Comparison of ENCODE assay signal across 8 cellular contexts in the genomic region with DNA sequence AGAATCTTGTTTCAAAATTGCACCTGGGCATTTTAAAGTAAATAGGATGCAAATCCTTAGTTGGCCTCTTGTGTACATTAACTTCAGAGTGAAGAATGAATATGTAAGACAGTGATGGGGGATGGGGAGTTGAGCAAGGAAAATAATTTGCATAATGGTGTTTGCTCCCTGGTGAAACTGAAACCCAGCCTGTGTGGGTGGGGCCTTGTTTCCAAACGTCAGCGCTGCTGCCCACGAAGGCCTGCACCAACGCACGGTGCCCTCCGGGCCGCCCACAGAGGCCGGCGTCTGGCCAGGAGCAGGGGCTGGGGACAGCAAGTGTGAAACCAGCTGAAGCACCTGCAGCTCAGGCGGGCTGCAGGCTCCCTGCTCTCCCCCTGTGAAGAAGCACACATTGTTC.
DNase-seq lines count a peak whose midpoint lies in the region; ATAC-seq and TF ChIP-seq lines count a peak whose summit lies in the region.
"Not testable (repeated sequence)": the region's sequence is repeated elsewhere in the genome, so short reads cannot be mapped to it uniquely, and the experiment has no call there.

No MANE protein-coding gene starts in this region.

- H3K36me3 Mint-ChIP-seq in activated B cell treated with CpG ODN at 0.5 μM for 24 hours (ENCODE audit: low read depth); central memory CD8-positive, alpha-beta T cell (ENCODE audit: insufficient read depth); memory B cell: not testable (repeated sequence)

- H3K27ac ChIP-seq in thyroid gland: peak overlapping the region in 2 of 3 donors; percentile 57 to 58

- H3K27me3 ChIP-seq in thyroid gland: not testable (repeated sequence)

- peaks cover 12% of the 10 kb centered on the region for H3K4me1 Mint-ChIP-seq in activated B cell treated with CpG ODN at 0.5 μM for 24 hours
- peaks cover 20% of the 10 kb centered on the region for H3K4me1 Mint-ChIP-seq in central memory CD8-positive, alpha-beta T cell
- H3K4me1 Mint-ChIP-seq in memory B cell: not testable (repeated sequence)

- H3K27me3 Mint-ChIP-seq in activated B cell treated with CpG ODN at 0.5 μM for 24 hours; central memory CD8-positive, alpha-beta T cell; memory B cell: not testable (repeated sequence)

- DNase-seq in activated B cell treated with CpG ODN at 0.5 μM for 24 hours, thyroid gland: not testable (repeated sequence)
- DNase-seq in central memory CD8-positive, alpha-beta T cell (ENCODE audit: low spot score in 2 of 2): peak in 1 of 2 donors; percentile 25
- peak in 1 of 2 donors; percentile 44 for DNase-seq in memory B cell (ENCODE audit: low spot score in 2 of 2)

- H3K4me3 ChIP-seq in thyroid gland (replicated peaks in 1 of 3): not testable (repeated sequence)

- ATAC-seq in GM18511 (IDR thresholded peaks at IDR 0.05; ENCODE audit: unreplicated experiment) (peak; percentile 94), GM21390 (IDR thresholded peaks at IDR 0.05; ENCODE audit: unreplicated experiment) (peak; percentile 90), HG02938 (IDR thresholded peaks at IDR 0.05; ENCODE audit: unreplicated experiment) (peak; percentile 96), HG03521 (IDR thresholded peaks at IDR 0.05; ENCODE audit: unreplicated experiment) (peak; percentile 92), activated B cell treated with CpG ODN at 0.5 μM for 24 hours (ENCODE audit: low read depth) (peak; percentile 91), memory B cell (ENCODE audit: low read depth) (peak; percentile 96)
- peak; percentile 92 for ATAC-seq in central memory CD8-positive, alpha-beta T cell (replicated peaks; ENCODE audit: extremely low read depth, poor library complexity, severe bottlenecking)

- H3K27ac Mint-ChIP-seq in activated B cell treated with CpG ODN at 0.5 μM for 24 hours: not testable (repeated sequence)
- peak overlapping the region; percentile 80 for H3K27ac Mint-ChIP-seq in central memory CD8-positive, alpha-beta T cell (ENCODE audit: low read depth)
- H3K27ac Mint-ChIP-seq in memory B cell: peak overlapping the region; percentile 91

- TF ChIP-seq CTCF in activated B cell treated with CpG ODN at 0.5 μM for 24 hours (IDR thresholded peaks at IDR 0.05); thyroid gland (IDR thresholded peaks at IDR 0.05): not testable (repeated sequence)

- intact Hi-C loops in activated B cell treated with CpG ODN at 0.5 μM for 24 hours (cut with micrococcal nuclease); thyroid gland (cut with DNase I): not testable (repeated sequence)

- CTCF ChIA-PET in activated B cell treated with CpG ODN at 0.5 μM for 24 hours (lab: Charles Lee): not testable (repeated sequence)

- TF ChIP-seq POLR2A in thyroid gland (IDR thresholded peaks at IDR 0.05): not testable (repeated sequence)

- not testable (repeated sequence) for H3K9me3 ChIP-seq in thyroid gland

- not testable (repeated sequence) for H3K9me3 Mint-ChIP-seq in activated B cell treated with CpG ODN at 0.5 μM for 24 hours; central memory CD8-positive, alpha-beta T cell; memory B cell

- 0% methylated on average over 1 of the region's 10 CpGs; no CpG with 5 or more reads in 1 of the 2 donors for WGBS in thyroid gland, 2 donors

- H3K36me3 ChIP-seq in thyroid gland: not testable (repeated sequence)

- H3K4me1 ChIP-seq in thyroid gland: not testable (repeated sequence)

- POLR2A ChIA-PET in activated B cell treated with CpG ODN at 0.5 μM for 24 hours (lab: Charles Lee): not testable (repeated sequence)

- not testable (repeated sequence) for H3K4me3 Mint-ChIP-seq in activated B cell treated with CpG ODN at 0.5 μM for 24 hours, memory B cell
- peak overlapping the region; percentile 54 for H3K4me3 Mint-ChIP-seq in central memory CD8-positive, alpha-beta T cell
